ENCODE assay signal across 8 cellular contexts in genomic region chr7:37921340-37921805, GRCh38. TPM values are rescaled to one million over a fixed set of nuclear protein-coding genes. Genes with fewer than 3 reads are reported as not detected.
DNase-seq lines count a peak whose midpoint lies in the region; ATAC-seq and TF ChIP-seq lines count a peak whose summit lies in the region.

No MANE protein-coding gene starts in this region.

- intact Hi-C loops in CD8-positive, alpha-beta T cell (cut with DNase I, micrococcal nuclease): no loop called here
- intact Hi-C loops in uterus (cut with DNase I; ENCODE audit: low total_unique reads): no loop called here

- no peaks in the 10 kb centered on the region for H3K36me3 ChIP-seq in CD8-positive, alpha-beta T cell (ENCODE audit: insufficient read depth, low read length)
- H3K36me3 ChIP-seq in uterus: no peaks in the 10 kb centered on the region

- peaks cover 14% of the 10 kb centered on the region for H3K4me1 Mint-ChIP-seq in CD8-positive, alpha-beta T cell (ENCODE audit: low read depth)
- H3K4me1 Mint-ChIP-seq in effector memory CD8-positive, alpha-beta T cell (ENCODE audit: low read depth in 2 of 2): peaks cover 17 to 21% of the 10 kb centered on the region in 2 donors
- peaks cover 22% of the 10 kb centered on the region for H3K4me1 Mint-ChIP-seq in mesothelial cell of epicardium

- H3K4me1 ChIP-seq in CD8-positive, alpha-beta T cell (ENCODE audit: insufficient read depth, low read length): no peaks in the 10 kb centered on the region
- no peaks in the 10 kb centered on the region for H3K4me1 ChIP-seq in uterus

- H3K27me3 Mint-ChIP-seq in CD8-positive, alpha-beta T cell (ENCODE audit: low read depth): peaks cover 41% of the 10 kb centered on the region
- peaks cover 53 to 63% of the 10 kb centered on the region in 2 donors for H3K27me3 Mint-ChIP-seq in effector memory CD8-positive, alpha-beta T cell
- peaks cover 62% of the 10 kb centered on the region for H3K27me3 Mint-ChIP-seq in mesothelial cell of epicardium (ENCODE audit: low read depth)

- CTCF ChIA-PET in CD8-positive, alpha-beta T cell (lab: Charles Lee): no interaction called here

- POLR2A ChIA-PET in CD8-positive, alpha-beta T cell (lab: Charles Lee): no interaction called here

- ATAC-seq in CD8-positive, alpha-beta T cell: peak; percentile 66
- ATAC-seq in GM19025 (IDR thresholded peaks at IDR 0.05; ENCODE audit: low read depth, unreplicated experiment) (peak; percentile 54), HG03469 (IDR thresholded peaks at IDR 0.05; ENCODE audit: unreplicated experiment) (peak; percentile 46)
- ATAC-seq in effector memory CD8-positive, alpha-beta T cell (replicated peaks): peak; percentile 45

- H3K36me3 Mint-ChIP-seq in CD8-positive, alpha-beta T cell: no peaks in the 10 kb centered on the region
- H3K36me3 Mint-ChIP-seq in effector memory CD8-positive, alpha-beta T cell (ENCODE audit: insufficient read depth): peaks cover 3% of the 10 kb centered on the region
- no peaks in the 10 kb centered on the region for H3K36me3 Mint-ChIP-seq in mesothelial cell of epicardium

- no peak for TF ChIP-seq POLR2A in uterus (IDR thresholded peaks at IDR 0.05)

- peaks cover 4% of the 10 kb centered on the region for H3K27me3 ChIP-seq in CD8-positive, alpha-beta T cell (ENCODE audit: insufficient read depth, low read length)
- no peaks in the 10 kb centered on the region for H3K27me3 ChIP-seq in uterus

- H3K9me3 ChIP-seq in CD8-positive, alpha-beta T cell (ENCODE audit: low read length): no peaks in the 10 kb centered on the region
- no peaks in the 10 kb centered on the region for H3K9me3 ChIP-seq in uterus

- peak in 2 of 7 experiments; percentile 6 to 49 for DNase-seq in CD8-positive, alpha-beta T cell
- DNase-seq in SHP77 treated with DMSO at 0.1 percent for 48 hours (lab: John Stamatoyannopoulos, UW): peak; percentile 46
- no peak for DNase-seq in effector memory CD8-positive, alpha-beta T cell
- DNase-seq in mesothelial cell of epicardium (ENCODE audit: low spot score in 2 of 2, unreplicated experiment in 2 of 2): peak in 1 of 2 experiments; percentile 42
- DNase-seq in uterus: peak; percentile 46 to 58
- DNase-seq in NCI-H2196 (lab: John Stamatoyannopoulos, UW; ENCODE audit: unreplicated experiment): no peak

- peaks cover 10% of the 10 kb centered on the region for H3K9me3 Mint-ChIP-seq in CD8-positive, alpha-beta T cell
- peaks cover 0 to 1% of the 10 kb centered on the region in 2 donors for H3K9me3 Mint-ChIP-seq in effector memory CD8-positive, alpha-beta T cell
- H3K9me3 Mint-ChIP-seq in mesothelial cell of epicardium: peaks cover 8% of the 10 kb centered on the region

- TF ChIP-seq CTCF in CD8-positive, alpha-beta T cell (IDR thresholded peaks at IDR 0.05): no peak
- no peak for TF ChIP-seq CTCF in mesothelial cell of epicardium (IDR thresholded peaks at IDR 0.05; ENCODE audit: unreplicated experiment)
- TF ChIP-seq CTCF in uterus (IDR thresholded peaks at IDR 0.05): peak in 3 of 4 experiments; percentile 15 to 32 (median 26)

- H3K4me3 ChIP-seq in CD8-positive, alpha-beta T cell (ENCODE audit: low read depth, low read length): peak overlapping the region; percentile 48
- peak overlapping the region; percentile 37 to 74 for H3K4me3 ChIP-seq in uterus

- no peak overlapping the region for H3K27ac ChIP-seq in CD8-positive, alpha-beta T cell (ENCODE audit: low read depth, low read length)
- peak overlapping the region; percentile 90 to 92 for H3K27ac ChIP-seq in uterus

- no peak overlapping the region for H3K27ac Mint-ChIP-seq in CD8-positive, alpha-beta T cell
- no peak overlapping the region for H3K27ac Mint-ChIP-seq in effector memory CD8-positive, alpha-beta T cell
- H3K27ac Mint-ChIP-seq in mesothelial cell of epicardium: no peak overlapping the region

- H3K4me3 Mint-ChIP-seq in CD8-positive, alpha-beta T cell: peak overlapping the region; percentile 79
- peak overlapping the region; percentile 70 to 83 for H3K4me3 Mint-ChIP-seq in effector memory CD8-positive, alpha-beta T cell
- H3K4me3 Mint-ChIP-seq in mesothelial cell of epicardium: peak overlapping the region; percentile 74

RNA-seq across cellular contexts. Expression of gene EPDR1, which starts 0.9 kb away (rescaled TPM):
- under 1 TPM in 1 of 2 experiments, not detected in 1; 0.42 TPM for total RNA-seq in CD8-positive, alpha-beta T cell
- total RNA-seq in mesothelial cell of epicardium: 5.8 to 6.2 TPM (median 6.0 TPM) in 3 replicates
- 10 to 100 TPM; 14.4 to 30.4 (median 24.1) TPM for total RNA-seq in uterus

RNA-seq across cellular contexts. Expression of gene SFRP4, which starts 4.8 kb away (rescaled TPM):
- not detected for total RNA-seq in CD8-positive, alpha-beta T cell
- total RNA-seq in mesothelial cell of epicardium: 5.7 to 6.6 TPM (median 6.4 TPM) in 3 replicates
- 100 to 1,000 TPM in 1 of 4 donors, 10 to 100 TPM in 3; 17.4 to 107 (median 73.2) TPM for total RNA-seq in uterus

Comparison
In these comparisons a context has a peak if more than half of its experiments do, and no peak if none do; other contexts are left out.
1. DNase-seq: peak in SHP77 treated with DMSO at 0.1 percent for 48 hours (single experiment) and uterus (2 of 2); none in effector memory CD8-positive, alpha-beta T cell (0 of 3) and NCI-H2196 (single experiment).
2. CTCF ChIP-seq: peak in uterus (3 of 4); none in CD8-positive, alpha-beta T cell (single experiment) and mesothelial cell of epicardium (single experiment).
3. Peak in every context shown above with its lines, with median percentiles within 50 percentile points of each other: ATAC-seq and H3K4me3 Mint-ChIP-seq.